Comparison of ENCODE assay signal across 8 cellular contexts in the genomic region with DNA sequence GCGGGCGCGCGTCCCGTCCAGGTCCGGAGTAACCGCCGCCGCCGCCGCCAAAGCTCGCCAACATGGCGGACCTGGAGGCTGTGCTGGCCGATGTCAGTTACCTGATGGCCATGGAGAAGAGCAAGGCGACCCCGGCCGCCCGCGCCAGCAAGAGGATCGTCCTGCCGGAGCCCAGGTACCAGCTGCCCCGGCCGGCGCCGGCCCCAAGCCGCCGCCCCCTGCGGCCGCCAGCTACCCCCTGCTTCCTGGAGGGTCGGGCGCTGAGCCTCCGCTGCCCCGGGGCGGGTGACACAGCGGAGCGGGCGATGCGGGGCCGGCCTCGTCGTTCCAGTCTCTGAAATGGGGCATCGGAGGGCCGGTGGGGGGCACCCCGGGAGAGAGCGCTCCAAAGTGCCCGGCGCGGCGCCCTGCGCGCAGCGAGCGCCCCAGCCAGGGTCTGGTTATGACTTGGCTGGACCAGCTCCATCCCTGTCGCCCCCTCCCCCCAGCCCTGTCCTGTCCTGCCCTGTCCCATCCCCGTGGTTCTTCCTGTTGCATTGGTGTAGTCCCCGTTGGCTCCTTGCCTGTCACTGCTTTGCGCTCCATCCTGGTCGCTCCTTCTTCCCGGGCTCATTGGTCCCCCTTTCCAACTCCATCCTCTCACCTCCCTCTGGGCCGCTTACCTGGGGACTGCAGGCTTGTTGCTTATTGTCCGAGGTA. TPM values are rescaled to one million over a fixed set of nuclear protein-coding genes. Genes with fewer than 3 reads are reported as not detected.
DNase-seq lines count a peak whose midpoint lies in the region; ATAC-seq, FAIRE-seq and TF ChIP-seq lines count a peak whose summit lies in the region.

No MANE protein-coding gene starts in this region.

- ATAC-seq in A549 (peak; percentile 60 to 65), GM18909 (IDR thresholded peaks at IDR 0.05; ENCODE audit: poor library complexity, unreplicated experiment) (peak; percentile 12), right cardiac atrium (peak; percentile 16 to 39), sciatic nerve (no peak)

- intact Hi-C loops in right cardiac atrium (cut with DNase I): loop anchor here in 1 of 4 donors (10.0 kb wide), 1 partner anchor 130 kb away; no protein-coding TSS in a partner anchor
- intact Hi-C loops in sciatic nerve (cut with DNase I): no loop called here

- 4% methylated on average over 30 of the region's 61 CpGs for WGBS in A549 (ENCODE audit: missing lambda C conversion rate)
- WGBS in right cardiac atrium: under 1% methylated on average over 61 of the region's 61 CpGs

- peak overlapping the region; percentile 81 to 97 for H3K27ac ChIP-seq in A549
- H3K27ac ChIP-seq in KOPT-K1 (ENCODE audit: low read depth, low read length, poor library complexity, severe bottlenecking): peak overlapping the region; percentile 94
- H3K27ac ChIP-seq in right cardiac atrium (ENCODE audit: low read length): no peak overlapping the region

- DNase-seq in A549 (ENCODE audit: low read depth in 1 of 2, low spot score in 1 of 2) (peak; percentile 3 to 20), right cardiac atrium (peak; percentile 32 to 71 (median 65)), sciatic nerve (ENCODE audit: low spot score) (peak; percentile 67), putamen (ENCODE audit: low spot score) (no peak)
- DNase-seq in activated naive CD4-positive, alpha-beta T cell treated with Interleukin-2 at 50 U/mL for 16 hours: peak; percentile 4
- no peak for DNase-seq in effector CD4-positive, alpha-beta T cell

- no peak for TF ChIP-seq POLR2A in A549 (IDR thresholded peaks at IDR 0.05; ENCODE audit: low read length)

- H3K9me3 ChIP-seq in A549: no peaks in the 10 kb centered on the region
- no peaks in the 10 kb centered on the region for H3K9me3 ChIP-seq in KOPT-K1 (ENCODE audit: insufficient read depth, low read length, poor library complexity, severe bottlenecking)
- H3K9me3 ChIP-seq in right cardiac atrium (ENCODE audit: control insufficient read depth, low read length): no peaks in the 10 kb centered on the region

- peak overlapping the region; percentile 96 for H3K4me3 ChIP-seq in A549
- peak overlapping the region; percentile 86 for H3K4me3 ChIP-seq in right cardiac atrium (ENCODE audit: low read length)

- H3K4me2 ChIP-seq in A549: peak overlapping the region; percentile 94

- POLR2A ChIA-PET in A549 (lab: Yijun Ruan, JAX): no interaction called here

- no peak for TF ChIP-seq EP300 in A549 (IDR thresholded peaks at IDR 0.05)

- no peak for TF ChIP-seq RAD21 in A549 (conservative IDR thresholded peaks at IDR 0.05 in 1 of 2, IDR thresholded peaks at IDR 0.05 in 1 of 2)

- TF ChIP-seq CTCF in A549 (IDR thresholded peaks at IDR 0.05): no peak

- peaks cover 14% of the 10 kb centered on the region for H3K36me3 ChIP-seq in KOPT-K1 (ENCODE audit: insufficient read depth, low read length)

- H3K4me1 ChIP-seq in A549: peaks cover 9% of the 10 kb centered on the region; the same call in 2 of the 3 replicates
- no peaks in the 10 kb centered on the region for H3K4me1 ChIP-seq in right cardiac atrium (ENCODE audit: control insufficient read depth, insufficient read depth, low read length)

- no peak for FAIRE-seq in A549 (lab: Jason Lieb, UNC)

- H3K27me3 ChIP-seq in right cardiac atrium (ENCODE audit: control insufficient read depth, insufficient read depth): no peaks in the 10 kb centered on the region

- CTCF ChIA-PET in A549 (lab: Yijun Ruan, JAX): no interaction called here

TF ChIP-seq in A549, 52 proteins besides CTCF, POLR2A, EP300 and RAD21:
- TF ChIP-seq KDM1A (IDR thresholded peaks at IDR 0.05; ENCODE audit: low read depth): peak; percentile 20; the same call in 1 of the 2 replicates
- TF ChIP-seq, protein P1, sequence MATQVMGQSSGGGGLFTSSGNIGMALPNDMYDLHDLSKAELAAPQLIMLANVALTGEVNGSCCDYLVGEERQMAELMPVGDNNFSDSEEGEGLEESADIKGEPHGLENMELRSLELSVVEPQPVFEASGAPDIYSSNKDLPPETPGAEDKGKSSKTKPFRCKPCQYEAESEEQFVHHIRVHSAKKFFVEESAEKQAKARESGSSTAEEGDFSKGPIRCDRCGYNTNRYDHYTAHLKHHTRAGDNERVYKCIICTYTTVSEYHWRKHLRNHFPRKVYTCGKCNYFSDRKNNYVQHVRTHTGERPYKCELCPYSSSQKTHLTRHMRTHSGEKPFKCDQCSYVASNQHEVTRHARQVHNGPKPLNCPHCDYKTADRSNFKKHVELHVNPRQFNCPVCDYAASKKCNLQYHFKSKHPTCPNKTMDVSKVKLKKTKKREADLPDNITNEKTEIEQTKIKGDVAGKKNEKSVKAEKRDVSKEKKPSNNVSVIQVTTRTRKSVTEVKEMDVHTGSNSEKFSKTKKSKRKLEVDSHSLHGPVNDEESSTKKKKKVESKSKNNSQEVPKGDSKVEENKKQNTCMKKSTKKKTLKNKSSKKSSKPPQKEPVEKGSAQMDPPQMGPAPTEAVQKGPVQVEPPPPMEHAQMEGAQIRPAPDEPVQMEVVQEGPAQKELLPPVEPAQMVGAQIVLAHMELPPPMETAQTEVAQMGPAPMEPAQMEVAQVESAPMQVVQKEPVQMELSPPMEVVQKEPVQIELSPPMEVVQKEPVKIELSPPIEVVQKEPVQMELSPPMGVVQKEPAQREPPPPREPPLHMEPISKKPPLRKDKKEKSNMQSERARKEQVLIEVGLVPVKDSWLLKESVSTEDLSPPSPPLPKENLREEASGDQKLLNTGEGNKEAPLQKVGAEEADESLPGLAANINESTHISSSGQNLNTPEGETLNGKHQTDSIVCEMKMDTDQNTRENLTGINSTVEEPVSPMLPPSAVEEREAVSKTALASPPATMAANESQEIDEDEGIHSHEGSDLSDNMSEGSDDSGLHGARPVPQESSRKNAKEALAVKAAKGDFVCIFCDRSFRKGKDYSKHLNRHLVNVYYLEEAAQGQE (IDR thresholded peaks at IDR 0.05): no peak

RNA-seq across cellular contexts. Expression of a gene that starts 0.7 kb away (rescaled TPM):
- polyA plus RNA-seq in A549 (2011; rRNA removed) (6.5 and 6.9 TPM in 2 replicates), A549 (2017; fragmentation: RNase III; extraction: RNeasy Plus Mini Kit Qiagen cat#74134 plus additional on column Dnase treatment) (3.4 to 3.9 TPM (median 3.5 TPM) in 3 replicates), right cardiac atrium (5.4 TPM)
- 1.3 and 1.4 TPM in 2 replicates for polyA plus RNA-seq in A549 (2012; cell fraction: cytosol; rRNA removed)
- 0.83 and 1.5 TPM in 2 replicates for polyA plus RNA-seq in A549 (2012; cell fraction: nucleus; rRNA removed)
- polyA minus RNA-seq in A549 (2011; rRNA and poly(A)+ RNA removed): 5.5 and 6.0 TPM in 2 replicates
- total RNA-seq in right cardiac atrium (10 to 100 TPM; 11.0 to 18.7 (median 13.2) TPM), sciatic nerve (13.5 TPM)

Comparison
In these comparisons a context has a peak if more than half of its experiments do, and no peak if none do; other contexts are left out.
1. DNase-seq: peak in A549 (2 of 2), activated naive CD4-positive, alpha-beta T cell treated with Interleukin-2 at 50 U/mL for 16 hours (single experiment), right cardiac atrium (3 of 3) and sciatic nerve (single experiment); none in putamen (single experiment) and effector CD4-positive, alpha-beta T cell (single experiment).